Comparison of ENCODE assay signal across 22 cellular contexts in the genomic region with DNA sequence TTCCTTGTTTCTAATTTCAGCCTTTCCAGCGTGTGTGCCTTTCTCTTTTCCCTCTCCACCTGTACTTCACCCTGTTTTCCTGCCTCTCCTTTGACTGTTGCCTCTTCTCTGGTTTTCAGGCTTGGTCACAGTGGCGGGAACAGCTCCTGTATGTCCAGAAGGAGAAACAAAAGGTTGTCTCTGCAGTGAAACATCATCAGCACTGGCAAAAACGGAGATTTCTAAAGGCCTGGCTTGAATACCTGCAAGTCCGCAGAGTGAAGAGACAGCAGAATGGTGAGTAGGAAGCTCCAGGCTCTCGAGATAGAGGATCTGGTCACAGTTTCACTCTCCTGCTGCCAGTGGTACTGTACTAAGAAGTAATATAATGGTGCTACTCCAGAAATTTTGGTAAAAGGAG.
"Had no signal": no experiment of that assay in that cellular context is flagged by ENCODE, and none has a peak within 500 bp of the region (broad histone marks: within the 10 kb centered on the region; RNA-seq: fewer than 3 reads in every experiment).

No MANE protein-coding gene starts in this region.

- H3K4me3 ChIP-seq: ascending aorta, colonic mucosa, esophagus muscularis mucosa, ovary, stomach, suprapubic skin, transverse colon had no signal

- H3K4me3 Mint-ChIP-seq: mesothelial cell of epicardium, natural killer cell had no signal

- DNase-seq: activated CD4-positive, alpha-beta T cell treated with anti-CD3 and anti-CD28 coated beads for 1 hour; activated CD4-positive, alpha-beta T cell treated with anti-CD3 and anti-CD28 coated beads, Interleukin-2, amount 50 U/mL, for 4 hours; activated naive CD4-positive, alpha-beta T cell treated with Interleukin-2 at 50 U/mL for 16 hours; brain microvascular endothelial cell; central memory CD4-positive, alpha-beta T cell; colonic mucosa; glutamatergic neuron; hippocampal formation; left ventricle myocardium superior; mammary epithelial cell; natural killer cell; ovary; right cardiac atrium; SK-N-SH; stimulated activated CD4-positive, alpha-beta T cell treated with anti-CD3 and anti-CD28 coated beads, Interleukin-4, amount 100 ng/mL, for 24 hours; stomach; transverse colon had no signal

- H3K4me1 ChIP-seq: ascending aorta, colonic mucosa, esophagus muscularis mucosa, stomach, suprapubic skin, transverse colon had no signal

- ATAC-seq: left ventricle myocardium superior, natural killer cell, right cardiac atrium had no signal

- H3K36me3 ChIP-seq: ovary had no signal

- H3K27me3 ChIP-seq: ascending aorta, brain microvascular endothelial cell, colonic mucosa, esophagus muscularis mucosa, neutrophil, ovary, stomach, suprapubic skin, transverse colon had no signal

- H3K9me3 Mint-ChIP-seq: mesothelial cell of epicardium, natural killer cell had no signal

- H3K9me3 ChIP-seq: ascending aorta, colonic mucosa, esophagus muscularis mucosa, neutrophil, ovary, SK-N-SH, stomach, suprapubic skin, transverse colon had no signal

- H3K27ac Mint-ChIP-seq: mesothelial cell of epicardium, natural killer cell had no signal

- H3K27ac ChIP-seq: ascending aorta, brain microvascular endothelial cell, colonic mucosa, esophagus muscularis mucosa, neutrophil, ovary, stomach, suprapubic skin, transverse colon had no signal

- H3K4me1 Mint-ChIP-seq: mesothelial cell of epicardium had no signal
